Comparison of ENCODE assay signal across 11 cellular contexts in genomic region chr17:41781404-41782110, GRCh38. TPM values are rescaled to one million over a fixed set of nuclear protein-coding genes. Genes with fewer than 3 reads are reported as not detected.
DNase-seq lines count a peak whose midpoint lies in the region; ATAC-seq, FAIRE-seq and TF ChIP-seq lines count a peak whose summit lies in the region.
"Had no signal": no experiment of that assay in that cellular context is flagged by ENCODE, and none has a peak within 500 bp of the region (broad histone marks: within the 10 kb centered on the region; RNA-seq: fewer than 3 reads in every experiment).

No MANE protein-coding gene starts in this region.

- H3K4me3 ChIP-seq in esophagus muscularis mucosa: no peak overlapping the region
- no peak overlapping the region for H3K4me3 ChIP-seq in upper lobe of left lung

- H3K9me3 Mint-ChIP-seq in WTC11 (no peaks in the 10 kb centered on the region), naive B cell (no peaks in the 10 kb centered on the region)
- H3K9me3 Mint-ChIP-seq in activated CD4-positive, alpha-beta T cell treated with anti-CD3 and anti-CD28 coated beads for 36 hours (ENCODE audit: low read depth): no peaks in the 10 kb centered on the region

- H3K27ac ChIP-seq in esophagus muscularis mucosa (replicated peaks in 1 of 4) (peak overlapping the region; percentile 12 to 50 (median 44)), upper lobe of left lung (peak overlapping the region; percentile 23 to 81 (median 73))

- TF ChIP-seq POLR2A in esophagus muscularis mucosa (IDR thresholded peaks at IDR 0.05; ENCODE audit: low read depth) (no peak), upper lobe of left lung (IDR thresholded peaks at IDR 0.05) (no peak), H54 (IDR thresholded peaks at IDR 0.05; ENCODE audit: low read depth, low read length) (no peak)

- H3K27me3 Mint-ChIP-seq in WTC11 (ENCODE audit: low read depth) (no peaks in the 10 kb centered on the region), naive B cell (no peaks in the 10 kb centered on the region)
- H3K27me3 Mint-ChIP-seq in activated CD4-positive, alpha-beta T cell treated with anti-CD3 and anti-CD28 coated beads for 36 hours: peaks cover 14% of the 10 kb centered on the region

- TF ChIP-seq EP300 in esophagus muscularis mucosa (IDR thresholded peaks at IDR 0.05) (no peak), upper lobe of left lung (IDR thresholded peaks at IDR 0.05) (no peak)

- H3K36me3 Mint-ChIP-seq in WTC11 (no peaks in the 10 kb centered on the region; the same call in 1 of the 2 replicates), naive B cell (no peaks in the 10 kb centered on the region)
- H3K36me3 Mint-ChIP-seq in activated CD4-positive, alpha-beta T cell treated with anti-CD3 and anti-CD28 coated beads for 36 hours (ENCODE audit: low read depth): no peaks in the 10 kb centered on the region

- DNase-seq in WTC11 (ENCODE audit: low spot score): no peak
- DNase-seq in esophagus muscularis mucosa (ENCODE audit: extremely low spot score): no peak
- no peak for DNase-seq in naive B cell
- no peak for DNase-seq in upper lobe of left lung
- DNase-seq in activated CD4-positive, alpha-beta T cell treated with anti-CD3 and anti-CD28 coated beads for 36 hours: no peak
- no peak for DNase-seq in H54 (ENCODE audit: insufficient read length, low spot score)
- DNase-seq: activated CD4-positive, alpha-beta T cell treated with anti-CD3 and anti-CD28 coated beads for 4 hours; NCI-H1694 treated with DMSO at 0.1 percent for 48 hours; stimulated activated CD4-positive, alpha-beta T cell treated with anti-CD3 and anti-CD28 coated beads, Interleukin-15, amount 100 ng/mL, for 24 hours; stimulated activated CD8-positive, alpha-beta memory T cell treated with anti-CD3 and anti-CD28 coated beads, Interleukin-4, amount 100 ng/mL, for 48 hours had no signal

- no peaks in the 10 kb centered on the region for H3K9me3 ChIP-seq in esophagus muscularis mucosa
- no peaks in the 10 kb centered on the region for H3K9me3 ChIP-seq in upper lobe of left lung

- peaks cover 66 to 90% (median 78%) of the 10 kb centered on the region in 4 donors for H3K4me1 ChIP-seq in esophagus muscularis mucosa
- peaks cover 74 to 92% (median 82%) of the 10 kb centered on the region in 4 donors for H3K4me1 ChIP-seq in upper lobe of left lung

- CTCF ChIA-PET in WTC11 (lab: Charles Lee): interaction anchor here (0.7 to 1.3 kb wide), 3 partner anchors 8 to 69 kb away, joined by 4 read pairs; no protein-coding TSS in a partner anchor
- CTCF ChIA-PET in activated CD4-positive, alpha-beta T cell treated with anti-CD3 and anti-CD28 coated beads for 36 hours (lab: Charles Lee): interaction anchor here (0.6 to 1.3 kb wide), 3 partner anchors 20 to 71 kb away, joined by 4 to 6 read pairs (median 5); no protein-coding TSS in a partner anchor

- peak overlapping the region; percentile 18; the same call in 1 of the 2 replicates for H3K4me3 Mint-ChIP-seq in WTC11
- peak overlapping the region in 6 of 8 donors; percentile 41 to 80 (median 64) for H3K4me3 Mint-ChIP-seq in naive B cell
- no peak overlapping the region for H3K4me3 Mint-ChIP-seq in activated CD4-positive, alpha-beta T cell treated with anti-CD3 and anti-CD28 coated beads for 36 hours

- H3K4me1 Mint-ChIP-seq in WTC11 (peaks cover 48% of the 10 kb centered on the region), naive B cell (peaks cover 31 to 62% (median 55%) of the 10 kb centered on the region in 3 donors)
- no peaks in the 10 kb centered on the region for H3K4me1 Mint-ChIP-seq in activated CD4-positive, alpha-beta T cell treated with anti-CD3 and anti-CD28 coated beads for 36 hours

- intact Hi-C loops in esophagus muscularis mucosa (cut with DNase I): no loop called here
- intact Hi-C loops in activated CD4-positive, alpha-beta T cell treated with anti-CD3 and anti-CD28 coated beads for 36 hours (cut with DNase I, micrococcal nuclease): no loop called here

- ATAC-seq in WTC11 (no peak), naive B cell (ENCODE audit: low read depth in 2 of 2) (no peak), upper lobe of left lung (ENCODE audit: low FRiP score in 2 of 2) (no peak), HG02938 (IDR thresholded peaks at IDR 0.05; ENCODE audit: unreplicated experiment) (no peak)
- ATAC-seq in activated CD4-positive, alpha-beta T cell treated with anti-CD3 and anti-CD28 coated beads for 36 hours: no peak

- H3K27ac Mint-ChIP-seq in WTC11 (peak overlapping the region; percentile 88), naive B cell (peak overlapping the region in 3 of 6 donors; percentile 7 to 17 (median 12))
- no peak overlapping the region for H3K27ac Mint-ChIP-seq in activated CD4-positive, alpha-beta T cell treated with anti-CD3 and anti-CD28 coated beads for 36 hours

- peaks cover 5 to 46% (median 16%) of the 10 kb centered on the region in 4 donors for H3K27me3 ChIP-seq in esophagus muscularis mucosa
- H3K27me3 ChIP-seq in upper lobe of left lung: no peaks in the 10 kb centered on the region

- FAIRE-seq in H54 (lab: Jason Lieb, UNC): no peak

- no peak for TF ChIP-seq CTCF in WTC11 (IDR thresholded peaks at IDR 0.05)
- no peak for TF ChIP-seq CTCF in esophagus muscularis mucosa (IDR thresholded peaks at IDR 0.05)
- TF ChIP-seq CTCF in upper lobe of left lung (IDR thresholded peaks at IDR 0.05): no peak

- 82% methylated on average over 13 of the region's 13 CpGs for WGBS in esophagus muscularis mucosa
- 50 to 64% methylated on average over 12 of the region's 13 CpGs for WGBS in upper lobe of left lung, 2 donors

- POLR2A ChIA-PET in WTC11 (lab: Charles Lee): interaction anchor here (0.7 to 1.4 kb wide), 3 partner anchors 8 to 37 kb away, joined by 3 to 5 read pairs (median 4); no protein-coding TSS in a partner anchor
- POLR2A ChIA-PET in activated CD4-positive, alpha-beta T cell treated with anti-CD3 and anti-CD28 coated beads for 36 hours (lab: Charles Lee): interaction anchor here (0.7 kb wide), 1 partner anchor 40 kb away, joined by 4 read pairs; no protein-coding TSS in a partner anchor

- H3K36me3 ChIP-seq in esophagus muscularis mucosa (no peaks in the 10 kb centered on the region), upper lobe of left lung (no peaks in the 10 kb centered on the region)

TF ChIP-seq in WTC11, 78 proteins besides CTCF, POLR2A, EP300 and RAD21 (continues in another document):
- TF ChIP-seq OVOL2 (CRISPR knock-in tag; IDR thresholded peaks at IDR 0.05; ENCODE audit: borderline replicate concordance): no peak
- TF ChIP-seq ZNF396 (CRISPR knock-in tag; IDR thresholded peaks at IDR 0.05; ENCODE audit: borderline replicate concordance): no peak
- TF ChIP-seq ZNF232 (CRISPR knock-in tag; IDR thresholded peaks at IDR 0.05): no peak
- no peak for TF ChIP-seq ZNF219 (CRISPR knock-in tag; IDR thresholded peaks at IDR 0.05; ENCODE audit: borderline replicate concordance)
- TF ChIP-seq E2F1 (CRISPR knock-in tag; IDR thresholded peaks at IDR 0.05): no peak
- TF ChIP-seq ERG (CRISPR knock-in tag; IDR thresholded peaks at IDR 0.05): no peak

RNA-seq across cellular contexts. Expression of gene JUP, which starts 5.0 kb away (rescaled TPM):
- total RNA-seq in WTC11 (2021) (93.5 to 103 TPM (median 100 TPM) in 3 replicates), esophagus muscularis mucosa (10 to 100 TPM; 24.5 to 56.6 (median 46.4) TPM), upper lobe of left lung (100 to 1,000 TPM; 120 to 241 (median 143) TPM)
- polyA plus RNA-seq in naive B cell (ENCODE audit: low read depth in 6 of 6): 100 to 1,000 TPM in 2 of 6 donors, 10 to 100 TPM in 4; 32.9 to 123 (median 51.0) TPM
- under 1 TPM; 0.34 to 0.54 TPM for total RNA-seq in activated CD4-positive, alpha-beta T cell treated with anti-CD3 and anti-CD28 coated beads for 36 hours

RNA-seq across cellular contexts. Expression of gene P3H4, which starts 30.2 kb away (rescaled TPM):
- total RNA-seq in WTC11 (2021) (32.1 to 34.6 TPM (median 33.5 TPM) in 3 replicates), esophagus muscularis mucosa (10 to 100 TPM in 2 of 4 donors, 1 to 10 TPM in 2; 8.4 to 19.9 (median 14.4) TPM), upper lobe of left lung (10 to 100 TPM in 2 of 6 donors, 1 to 10 TPM in 4; 5.8 to 26.2 (median 8.9) TPM)
- 1 to 10 TPM in 2 of 6 donors, under 1 TPM in 4; 0.39 to 2.9 (median 0.87) TPM for polyA plus RNA-seq in naive B cell (ENCODE audit: low read depth in 6 of 6)
- total RNA-seq in activated CD4-positive, alpha-beta T cell treated with anti-CD3 and anti-CD28 coated beads for 36 hours: 1 to 10 TPM; 1.5 to 2.0 TPM

RNA-seq across cellular contexts. Expression of gene FKBP10, which starts 31.2 kb away (rescaled TPM):
- 227 to 243 TPM (median 232 TPM) in 3 replicates for total RNA-seq in WTC11 (2021)
- total RNA-seq in esophagus muscularis mucosa: 10 to 100 TPM; 30.5 to 49.4 (median 33.8) TPM
- not detected for polyA plus RNA-seq in naive B cell (ENCODE audit: low read depth in 6 of 6)
- total RNA-seq in upper lobe of left lung: 10 to 100 TPM in 5 of 6 donors, 1 to 10 TPM in 1; 8.9 to 59.7 (median 29.3) TPM
- under 1 TPM; 0.39 to 0.42 TPM for total RNA-seq in activated CD4-positive, alpha-beta T cell treated with anti-CD3 and anti-CD28 coated beads for 36 hours

RNA-seq across cellular contexts. Expression of gene HAP1, which starts 47.1 kb away (rescaled TPM):
- total RNA-seq in WTC11 (2021) (4.4 to 5.0 TPM (median 4.4 TPM) in 3 replicates), esophagus muscularis mucosa (under 1 TPM in 1 of 4 donors, not detected in 3; 0.19 TPM), upper lobe of left lung (1 to 10 TPM in 1 of 6 donors, under 1 TPM in 3, not detected in 2; 0.14 to 1.0 (median 0.59) TPM)
- polyA plus RNA-seq in naive B cell (ENCODE audit: low read depth in 6 of 6): not detected
- not detected for total RNA-seq in activated CD4-positive, alpha-beta T cell treated with anti-CD3 and anti-CD28 coated beads for 36 hours

RNA-seq across cellular contexts. Expression of gene NT5C3B, which starts 54.5 kb away (rescaled TPM):
- total RNA-seq in WTC11 (2021) (58.1 to 62.9 TPM (median 59.4 TPM) in 3 replicates), esophagus muscularis mucosa (10 to 100 TPM; 64.8 to 95.6 (median 70.1) TPM), upper lobe of left lung (10 to 100 TPM; 35.1 to 61.8 (median 37.5) TPM)
- 10 to 100 TPM; 28.9 to 49.8 (median 37.8) TPM for polyA plus RNA-seq in naive B cell (ENCODE audit: low read depth in 6 of 6)
- total RNA-seq in activated CD4-positive, alpha-beta T cell treated with anti-CD3 and anti-CD28 coated beads for 36 hours: 10 to 100 TPM; 37.5 to 46.9 TPM

Comparison
In these comparisons a context has a peak if more than half of its experiments do, and no peak if none do; other contexts are left out.
1. RNA of gene JUP, which starts 5.0 kb away (total RNA-seq): 120 to 241 TPM in upper lobe of left lung, 93.5 to 103 TPM in WTC11 and 24.5 to 56.6 TPM in esophagus muscularis mucosa; 0.34 to 0.54 TPM in activated CD4-positive, alpha-beta T cell treated with anti-CD3 and anti-CD28 coated beads for 36 hours; every median in the first group is over 10 times any median in the second.
2. RNA of gene FKBP10, which starts 31.2 kb away (total RNA-seq): 227 to 243 TPM in WTC11, 8.9 to 59.7 TPM in upper lobe of left lung and 30.5 to 49.4 TPM in esophagus muscularis mucosa; 0.39 to 0.42 TPM in activated CD4-positive, alpha-beta T cell treated with anti-CD3 and anti-CD28 coated beads for 36 hours; every median in the first group is over 4 times any median in the second.